8 cellular contexts compared by ENCODE assay signal in the genomic region with DNA sequence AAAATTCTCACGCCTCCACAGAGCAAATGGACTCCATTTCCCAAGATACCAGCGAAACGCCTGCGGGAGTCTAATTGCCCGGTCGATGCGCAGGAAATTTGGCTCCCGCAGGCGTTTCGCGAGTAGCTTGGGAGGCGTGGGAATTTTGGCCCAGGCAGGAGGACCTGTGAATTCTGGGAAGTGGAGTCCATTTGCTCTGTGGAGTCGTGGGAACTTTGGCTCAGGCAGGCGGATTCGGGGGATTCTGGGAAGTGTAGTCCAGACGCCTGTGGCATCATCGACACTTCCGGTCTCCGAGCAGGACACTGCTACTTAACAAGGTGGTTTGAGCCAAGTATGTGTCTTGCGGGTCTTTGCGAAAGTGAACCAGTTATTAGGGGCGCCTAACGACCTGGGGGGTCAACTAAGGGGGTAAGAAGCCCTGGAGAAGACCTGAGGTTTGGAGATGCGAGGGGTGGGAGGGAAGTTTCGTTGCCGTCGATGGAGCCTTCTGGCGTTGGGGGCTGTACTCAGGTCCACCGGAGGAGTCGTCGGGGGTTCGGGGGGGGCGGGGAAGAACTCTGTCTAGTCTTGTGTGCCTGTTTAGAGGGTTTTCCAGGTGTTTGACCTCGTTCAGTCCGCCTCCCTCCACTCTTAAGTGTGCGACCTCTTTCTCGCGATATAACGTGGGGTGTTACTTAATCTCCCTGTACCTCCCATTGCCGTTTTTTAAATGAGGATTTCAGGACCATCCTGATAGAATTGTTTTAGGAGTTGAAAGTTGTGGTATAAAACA.
DNase-seq lines count a peak whose midpoint lies in the region; ATAC-seq and TF ChIP-seq lines count a peak whose summit lies in the region.

A gene (plus strand): TSS at position 277 of the 775 bp plus-strand sequence. CDS start 4,356 bp downstream, outside the sequence.

- H3K36me3 Mint-ChIP-seq in nephron (ENCODE audit: low read depth) = peaks cover 41% of the 10 kb centered on the region

- H3K27ac Mint-ChIP-seq in nephron = peak within 1 kb of the TSS; percentile 65 to 89 (median 76)

- peak within 1 kb of the TSS; percentile 93 to 99 (median 97) for H3K4me3 Mint-ChIP-seq in nephron

- peak within 1 kb of the TSS; percentile 80 to 94 for H3K4me3 ChIP-seq in foreskin fibroblast (ENCODE audit: low read depth in 1 of 2, low read length in 2 of 2)

- H3K9me3 Mint-ChIP-seq in nephron = peaks cover 28% of the 10 kb centered on the region

- peaks cover 3% of the 10 kb centered on the region; the same call in 1 of the 2 replicates for H3K36me3 ChIP-seq in KOPT-K1 (ENCODE audit: insufficient read depth, low read length)

- DNase-seq in COLO829 (ENCODE audit: low spot score) (peak; percentile 82), SHP77 (lab: John Stamatoyannopoulos, UW) (peak; percentile 98), foreskin fibroblast (peak; percentile 96 to 99)
- peak; percentile 89 for DNase-seq in activated effector memory CD4-positive, alpha-beta T cell treated with anti-CD3 and anti-CD28 coated beads, Interleukin-2, amount 50 U/mL, for 16 hours
- DNase-seq in stimulated activated naive CD4-positive, alpha-beta T cell (lab: John Stamatoyannopoulos, UW) = peak; percentile 41 to 74 (median 56)

- H3K27me3 Mint-ChIP-seq in nephron (ENCODE audit: low read depth) = no peaks in the 10 kb centered on the region

- ATAC-seq in GM21529 (IDR thresholded peaks at IDR 0.05; ENCODE audit: unreplicated experiment) = peak; percentile 74

- no peaks in the 10 kb centered on the region for H3K4me1 Mint-ChIP-seq in nephron

- peak within 1 kb of the TSS; percentile 50 for H3K27ac ChIP-seq in KOPT-K1 (ENCODE audit: low read depth, low read length, poor library complexity, severe bottlenecking)

- no peak for TF ChIP-seq CTCF in foreskin fibroblast (IDR thresholded peaks at IDR 0.05; ENCODE audit: low read depth, low read length)
- TF ChIP-seq CTCF in nephron (IDR thresholded peaks at IDR 0.05; ENCODE audit: unreplicated experiment in 3 of 3) = no peak

- H3K9me3 ChIP-seq in KOPT-K1 (ENCODE audit: insufficient read depth, low read length, poor library complexity, severe bottlenecking) = no peaks in the 10 kb centered on the region

Comparison
In these comparisons a context has a peak if more than half of its experiments do, and no peak if none do; other contexts are left out.
1. Peak in every context shown above with its lines: DNase-seq, ATAC-seq, H3K4me3 ChIP-seq and H3K27ac ChIP-seq.